ENCODE assay signal across 1 cellular context in the genomic region with DNA sequence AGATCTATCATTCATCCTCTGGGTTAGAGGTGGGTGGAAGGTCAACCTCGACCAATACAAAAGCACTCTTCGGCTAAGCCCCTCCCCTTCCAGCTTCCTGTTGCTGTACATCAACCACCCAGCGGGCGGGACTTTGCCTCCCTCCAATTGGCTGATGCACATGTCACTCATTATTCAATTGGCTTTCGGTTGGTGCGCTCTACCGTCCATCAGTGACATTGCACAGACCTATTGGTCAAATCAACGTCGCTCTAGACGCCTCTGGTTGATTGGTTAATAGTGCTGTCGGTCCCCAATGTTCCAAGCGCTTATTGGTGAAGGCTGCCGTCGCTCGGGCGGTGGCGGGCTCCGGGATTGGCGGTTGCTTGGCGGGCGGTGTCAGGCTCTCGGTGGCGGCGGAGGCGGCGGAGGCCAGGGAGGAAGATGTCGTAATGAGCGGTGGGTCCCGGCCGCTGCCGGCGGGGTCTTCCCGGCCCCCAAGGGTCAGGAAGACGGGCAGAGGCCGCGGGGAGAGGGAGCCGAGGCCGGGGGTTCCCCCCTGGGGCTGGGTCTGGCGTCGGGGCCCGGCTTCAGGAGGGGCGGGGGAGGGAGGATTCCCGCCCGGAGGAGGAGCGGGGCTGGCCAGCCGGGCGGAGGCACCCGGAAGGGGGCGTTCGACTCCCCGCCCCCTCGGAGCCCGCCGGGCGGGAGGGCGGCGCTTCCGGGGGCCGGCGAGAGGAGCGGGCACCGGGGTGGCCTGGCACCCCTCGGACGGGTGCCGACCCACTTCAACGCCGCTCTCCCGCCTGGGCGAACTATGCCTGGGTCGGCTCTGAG.
TF ChIP-seq lines count a peak whose summit lies in the region.

A gene (plus strand): TSS at position 381 of the 816 bp plus-strand sequence. CDS start 51 bp downstream, at position 432.

TF ChIP-seq in HepG2, 621 proteins besides CTCF, POLR2A, EP300 and RAD21 (continued from another document and continues in another):
- TF ChIP-seq NONO (IDR thresholded peaks at IDR 0.05) (no peak), NONO (CRISPR knock-in tag; conservative IDR thresholded peaks at IDR 0.05) (peak; percentile 76), HOXA3 (CRISPR knock-in tag; IDR thresholded peaks at IDR 0.05) (peak; percentile 38; the same call in 1 of the 2 replicates), ZNF720 (CRISPR knock-in tag; IDR thresholded peaks at IDR 0.05) (no peak), RFX5 (IDR thresholded peaks at IDR 0.05; ENCODE audit: low read depth, low read length) (peak; percentile 68; the same call in 1 of the 2 replicates), ZNF235 (CRISPR knock-in tag; IDR thresholded peaks at IDR 0.05; ENCODE audit: borderline replicate concordance) (peak; percentile 67; the same call in 1 of the 2 replicates), TBX2 (CRISPR knock-in tag; IDR thresholded peaks at IDR 0.05; ENCODE audit: borderline replicate concordance) (no peak), PHF8 (CRISPR knock-in tag; IDR thresholded peaks at IDR 0.05) (peak; percentile 88), HNRNPK (IDR thresholded peaks at IDR 0.05; ENCODE audit: low read depth, low read length, poor library complexity, severe bottlenecking) (peak; percentile 62), HDAC1 (CRISPR knock-in tag; IDR thresholded peaks at IDR 0.05) (peak; percentile 90), ZNF761 (CRISPR knock-in tag; conservative IDR thresholded peaks at IDR 0.05) (0 out of 2 replicates have a peak, but pooled peaks have one; percentile 16), MAF1 (CRISPR knock-in tag; IDR thresholded peaks at IDR 0.05; ENCODE audit: borderline replicate concordance) (no peak), ZFY (CRISPR knock-in tag; IDR thresholded peaks at IDR 0.05) (peak; percentile 86), STAT5B (CRISPR knock-in tag; IDR thresholded peaks at IDR 0.05) (0 out of 2 replicates have a peak, but pooled peaks have one; percentile 42), ARHGAP35 (CRISPR knock-in tag; IDR thresholded peaks at IDR 0.05; ENCODE audit: borderline replicate concordance) (peak; percentile 32; the same call in 1 of the 2 replicates), NCOR1 (IDR thresholded peaks at IDR 0.05; ENCODE audit: borderline replicate concordance, low read length) (peak; percentile 75; the same call in 1 of the 2 replicates), ZNF883 (CRISPR knock-in tag; IDR thresholded peaks at IDR 0.05; ENCODE audit: not compliant biosample characterization) (no peak), FOSL2 (CRISPR knock-in tag; IDR thresholded peaks at IDR 0.05) (peak; percentile 24; the same call in 1 of the 2 replicates), ETV5 (CRISPR knock-in tag; IDR thresholded peaks at IDR 0.05; ENCODE audit: borderline replicate concordance) (peak; percentile 85), ZNF136 (CRISPR knock-in tag; IDR thresholded peaks at IDR 0.05; ENCODE audit: low read depth) (0 out of 2 replicates have a peak, but pooled peaks have one; percentile 35), NCOA2 (CRISPR knock-in tag; IDR thresholded peaks at IDR 0.05) (no peak; the same call in 1 of the 2 replicates), ATF1 (CRISPR knock-in tag; IDR thresholded peaks at IDR 0.05) (peak; percentile 99), NR2F6 (IDR thresholded peaks at IDR 0.05) (peak; percentile 76), NR2F6 (CRISPR knock-in tag; IDR thresholded peaks at IDR 0.05) (peak; percentile 71; the same call in 1 of the 2 replicates), BCL6 (CRISPR knock-in tag; IDR thresholded peaks at IDR 0.05) (peak; percentile 36; the same call in 1 of the 2 replicates), SKI (IDR thresholded peaks at IDR 0.05; ENCODE audit: partially characterized antibody) (peak; percentile 45), AKAP8 (CRISPR knock-in tag; IDR thresholded peaks at IDR 0.05) (peak; percentile 31; the same call in 1 of the 2 replicates), ZFP1 (CRISPR knock-in tag; IDR thresholded peaks at IDR 0.05) (0 out of 2 replicates have a peak, but pooled peaks have one; percentile 18)
- TF ChIP-seq, protein P1, sequence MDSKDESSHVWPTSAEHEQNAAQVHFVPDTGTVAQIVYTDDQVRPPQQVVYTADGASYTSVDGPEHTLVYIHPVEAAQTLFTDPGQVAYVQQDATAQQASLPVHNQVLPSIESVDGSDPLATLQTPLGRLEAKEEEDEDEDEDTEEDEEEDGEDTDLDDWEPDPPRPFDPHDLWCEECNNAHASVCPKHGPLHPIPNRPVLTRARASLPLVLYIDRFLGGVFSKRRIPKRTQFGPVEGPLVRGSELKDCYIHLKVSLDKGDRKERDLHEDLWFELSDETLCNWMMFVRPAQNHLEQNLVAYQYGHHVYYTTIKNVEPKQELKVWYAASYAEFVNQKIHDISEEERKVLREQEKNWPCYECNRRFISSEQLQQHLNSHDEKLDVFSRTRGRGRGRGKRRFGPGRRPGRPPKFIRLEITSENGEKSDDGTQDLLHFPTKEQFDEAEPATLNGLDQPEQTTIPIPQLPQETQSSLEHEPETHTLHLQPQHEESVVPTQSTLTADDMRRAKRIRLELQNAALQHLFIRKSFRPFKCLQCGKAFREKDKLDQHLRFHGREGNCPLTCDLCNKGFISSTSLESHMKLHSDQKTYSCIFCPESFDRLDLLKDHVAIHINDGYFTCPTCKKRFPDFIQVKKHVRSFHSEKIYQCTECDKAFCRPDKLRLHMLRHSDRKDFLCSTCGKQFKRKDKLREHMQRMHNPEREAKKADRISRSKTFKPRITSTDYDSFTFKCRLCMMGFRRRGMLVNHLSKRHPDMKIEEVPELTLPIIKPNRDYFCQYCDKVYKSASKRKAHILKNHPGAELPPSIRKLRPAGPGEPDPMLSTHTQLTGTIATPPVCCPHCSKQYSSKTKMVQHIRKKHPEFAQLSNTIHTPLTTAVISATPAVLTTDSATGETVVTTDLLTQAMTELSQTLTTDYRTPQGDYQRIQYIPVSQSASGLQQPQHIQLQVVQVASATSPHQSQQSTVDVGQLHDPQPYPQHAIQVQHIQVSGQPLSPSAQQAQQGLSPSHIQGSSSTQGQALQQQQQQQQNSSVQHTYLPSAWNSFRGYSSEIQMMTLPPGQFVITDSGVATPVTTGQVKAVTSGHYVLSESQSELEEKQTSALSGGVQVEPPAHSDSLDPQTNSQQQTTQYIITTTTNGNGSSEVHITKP (CRISPR knock-in tag; IDR thresholded peaks at IDR 0.05; ENCODE audit: low read depth) = 0 out of 2 replicates have a peak, but pooled peaks have one; percentile 14
- TF ChIP-seq, protein P2, sequence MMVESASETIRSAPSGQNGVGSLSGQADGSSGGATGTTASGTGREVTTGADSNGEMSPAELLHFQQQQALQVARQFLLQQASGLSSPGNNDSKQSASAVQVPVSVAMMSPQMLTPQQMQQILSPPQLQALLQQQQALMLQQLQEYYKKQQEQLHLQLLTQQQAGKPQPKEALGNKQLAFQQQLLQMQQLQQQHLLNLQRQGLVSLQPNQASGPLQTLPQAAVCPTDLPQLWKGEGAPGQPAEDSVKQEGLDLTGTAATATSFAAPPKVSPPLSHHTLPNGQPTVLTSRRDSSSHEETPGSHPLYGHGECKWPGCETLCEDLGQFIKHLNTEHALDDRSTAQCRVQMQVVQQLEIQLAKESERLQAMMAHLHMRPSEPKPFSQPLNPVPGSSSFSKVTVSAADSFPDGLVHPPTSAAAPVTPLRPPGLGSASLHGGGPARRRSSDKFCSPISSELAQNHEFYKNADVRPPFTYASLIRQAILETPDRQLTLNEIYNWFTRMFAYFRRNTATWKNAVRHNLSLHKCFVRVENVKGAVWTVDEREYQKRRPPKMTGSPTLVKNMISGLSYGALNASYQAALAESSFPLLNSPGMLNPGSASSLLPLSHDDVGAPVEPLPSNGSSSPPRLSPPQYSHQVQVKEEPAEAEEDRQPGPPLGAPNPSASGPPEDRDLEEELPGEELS (CRISPR knock-in tag; IDR thresholded peaks at IDR 0.05) = peak; percentile 5; the same call in 1 of the 2 replicates
- TF ChIP-seq, protein P3, sequence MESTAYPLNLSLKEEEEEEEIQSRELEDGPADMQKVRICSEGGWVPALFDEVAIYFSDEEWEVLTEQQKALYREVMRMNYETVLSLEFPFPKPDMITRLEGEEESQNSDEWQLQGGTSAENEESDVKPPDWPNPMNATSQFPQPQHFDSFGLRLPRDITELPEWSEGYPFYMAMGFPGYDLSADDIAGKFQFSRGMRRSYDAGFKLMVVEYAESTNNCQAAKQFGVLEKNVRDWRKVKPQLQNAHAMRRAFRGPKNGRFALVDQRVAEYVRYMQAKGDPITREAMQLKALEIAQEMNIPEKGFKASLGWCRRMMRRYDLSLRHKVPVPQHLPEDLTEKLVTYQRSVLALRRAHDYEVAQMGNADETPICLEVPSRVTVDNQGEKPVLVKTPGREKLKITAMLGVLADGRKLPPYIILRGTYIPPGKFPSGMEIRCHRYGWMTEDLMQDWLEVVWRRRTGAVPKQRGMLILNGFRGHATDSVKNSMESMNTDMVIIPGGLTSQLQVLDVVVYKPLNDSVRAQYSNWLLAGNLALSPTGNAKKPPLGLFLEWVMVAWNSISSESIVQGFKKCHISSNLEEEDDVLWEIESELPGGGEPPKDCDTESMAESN (CRISPR knock-in tag; conservative IDR thresholded peaks at IDR 0.05) = peak; percentile 16
- TF ChIP-seq, protein P4, sequence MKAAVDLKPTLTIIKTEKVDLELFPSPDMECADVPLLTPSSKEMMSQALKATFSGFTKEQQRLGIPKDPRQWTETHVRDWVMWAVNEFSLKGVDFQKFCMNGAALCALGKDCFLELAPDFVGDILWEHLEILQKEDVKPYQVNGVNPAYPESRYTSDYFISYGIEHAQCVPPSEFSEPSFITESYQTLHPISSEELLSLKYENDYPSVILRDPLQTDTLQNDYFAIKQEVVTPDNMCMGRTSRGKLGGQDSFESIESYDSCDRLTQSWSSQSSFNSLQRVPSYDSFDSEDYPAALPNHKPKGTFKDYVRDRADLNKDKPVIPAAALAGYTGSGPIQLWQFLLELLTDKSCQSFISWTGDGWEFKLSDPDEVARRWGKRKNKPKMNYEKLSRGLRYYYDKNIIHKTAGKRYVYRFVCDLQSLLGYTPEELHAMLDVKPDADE (CRISPR knock-in tag; IDR thresholded peaks at IDR 0.05) = 0 out of 2 replicates have a peak, but pooled peaks have one; percentile 70
- TF ChIP-seq, protein P5, sequence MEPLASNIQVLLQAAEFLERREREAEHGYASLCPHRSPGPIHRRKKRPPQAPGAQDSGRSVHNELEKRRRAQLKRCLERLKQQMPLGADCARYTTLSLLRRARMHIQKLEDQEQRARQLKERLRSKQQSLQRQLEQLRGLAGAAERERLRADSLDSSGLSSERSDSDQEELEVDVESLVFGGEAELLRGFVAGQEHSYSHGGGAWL (CRISPR knock-in tag; IDR thresholded peaks at IDR 0.05) = peak; percentile 46; the same call in 1 of the 2 replicates
- TF ChIP-seq, protein P6, sequence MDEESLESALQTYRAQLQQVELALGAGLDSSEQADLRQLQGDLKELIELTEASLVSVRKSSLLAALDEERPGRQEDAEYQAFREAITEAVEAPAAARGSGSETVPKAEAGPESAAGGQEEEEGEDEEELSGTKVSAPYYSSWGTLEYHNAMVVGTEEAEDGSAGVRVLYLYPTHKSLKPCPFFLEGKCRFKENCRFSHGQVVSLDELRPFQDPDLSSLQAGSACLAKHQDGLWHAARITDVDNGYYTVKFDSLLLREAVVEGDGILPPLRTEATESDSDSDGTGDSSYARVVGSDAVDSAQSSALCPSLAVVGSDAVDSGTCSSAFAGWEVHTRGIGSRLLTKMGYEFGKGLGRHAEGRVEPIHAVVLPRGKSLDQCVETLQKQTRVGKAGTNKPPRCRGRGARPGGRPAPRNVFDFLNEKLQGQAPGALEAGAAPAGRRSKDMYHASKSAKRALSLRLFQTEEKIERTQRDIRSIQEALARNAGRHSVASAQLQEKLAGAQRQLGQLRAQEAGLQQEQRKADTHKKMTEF (CRISPR knock-in tag; IDR thresholded peaks at IDR 0.05) = peak; percentile 78; the same call in 1 of the 2 replicates
- TF ChIP-seq, protein P7, sequence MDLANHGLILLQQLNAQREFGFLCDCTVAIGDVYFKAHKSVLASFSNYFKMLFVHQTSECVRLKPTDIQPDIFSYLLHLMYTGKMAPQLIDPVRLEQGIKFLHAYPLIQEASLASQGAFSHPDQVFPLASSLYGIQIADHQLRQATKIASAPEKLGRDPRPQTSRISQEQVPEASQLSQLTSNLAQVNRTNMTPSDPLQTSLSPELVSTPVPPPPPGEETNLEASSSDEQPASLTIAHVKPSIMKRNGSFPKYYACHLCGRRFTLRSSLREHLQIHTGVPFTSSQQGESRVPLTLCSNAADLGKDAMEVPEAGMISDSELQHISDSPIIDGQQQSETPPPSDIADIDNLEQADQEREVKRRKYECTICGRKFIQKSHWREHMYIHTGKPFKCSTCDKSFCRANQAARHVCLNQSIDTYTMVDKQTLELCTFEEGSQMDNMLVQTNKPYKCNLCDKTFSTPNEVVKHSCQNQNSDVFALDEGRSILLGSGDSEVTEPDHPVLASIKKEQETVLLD (CRISPR knock-in tag; IDR thresholded peaks at IDR 0.05; ENCODE audit: low read depth) = no peak; the same call in 1 of the 2 replicates
- TF ChIP-seq, protein P8, sequence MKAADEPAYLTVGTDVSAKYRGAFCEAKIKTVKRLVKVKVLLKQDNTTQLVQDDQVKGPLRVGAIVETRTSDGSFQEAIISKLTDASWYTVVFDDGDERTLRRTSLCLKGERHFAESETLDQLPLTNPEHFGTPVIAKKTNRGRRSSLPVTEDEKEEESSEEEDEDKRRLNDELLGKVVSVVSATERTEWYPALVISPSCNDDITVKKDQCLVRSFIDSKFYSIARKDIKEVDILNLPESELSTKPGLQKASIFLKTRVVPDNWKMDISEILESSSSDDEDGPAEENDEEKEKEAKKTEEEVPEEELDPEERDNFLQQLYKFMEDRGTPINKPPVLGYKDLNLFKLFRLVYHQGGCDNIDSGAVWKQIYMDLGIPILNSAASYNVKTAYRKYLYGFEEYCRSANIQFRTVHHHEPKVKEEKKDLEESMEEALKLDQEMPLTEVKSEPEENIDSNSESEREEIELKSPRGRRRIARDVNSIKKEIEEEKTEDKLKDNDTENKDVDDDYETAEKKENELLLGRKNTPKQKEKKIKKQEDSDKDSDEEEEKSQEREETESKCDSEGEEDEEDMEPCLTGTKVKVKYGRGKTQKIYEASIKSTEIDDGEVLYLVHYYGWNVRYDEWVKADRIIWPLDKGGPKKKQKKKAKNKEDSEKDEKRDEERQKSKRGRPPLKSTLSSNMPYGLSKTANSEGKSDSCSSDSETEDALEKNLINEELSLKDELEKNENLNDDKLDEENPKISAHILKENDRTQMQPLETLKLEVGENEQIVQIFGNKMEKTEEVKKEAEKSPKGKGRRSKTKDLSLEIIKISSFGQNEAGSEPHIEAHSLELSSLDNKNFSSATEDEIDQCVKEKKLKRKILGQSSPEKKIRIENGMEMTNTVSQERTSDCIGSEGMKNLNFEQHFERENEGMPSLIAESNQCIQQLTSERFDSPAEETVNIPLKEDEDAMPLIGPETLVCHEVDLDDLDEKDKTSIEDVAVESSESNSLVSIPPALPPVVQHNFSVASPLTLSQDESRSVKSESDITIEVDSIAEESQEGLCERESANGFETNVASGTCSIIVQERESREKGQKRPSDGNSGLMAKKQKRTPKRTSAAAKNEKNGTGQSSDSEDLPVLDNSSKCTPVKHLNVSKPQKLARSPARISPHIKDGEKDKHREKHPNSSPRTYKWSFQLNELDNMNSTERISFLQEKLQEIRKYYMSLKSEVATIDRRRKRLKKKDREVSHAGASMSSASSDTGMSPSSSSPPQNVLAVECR (CRISPR knock-in tag; IDR thresholded peaks at IDR 0.05; ENCODE audit: borderline replicate concordance) = peak; percentile 80
- TF ChIP-seq, protein P9, sequence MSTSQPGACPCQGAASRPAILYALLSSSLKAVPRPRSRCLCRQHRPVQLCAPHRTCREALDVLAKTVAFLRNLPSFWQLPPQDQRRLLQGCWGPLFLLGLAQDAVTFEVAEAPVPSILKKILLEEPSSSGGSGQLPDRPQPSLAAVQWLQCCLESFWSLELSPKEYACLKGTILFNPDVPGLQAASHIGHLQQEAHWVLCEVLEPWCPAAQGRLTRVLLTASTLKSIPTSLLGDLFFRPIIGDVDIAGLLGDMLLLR (CRISPR knock-in tag; IDR thresholded peaks at IDR 0.05) = 0 out of 2 replicates have a peak, but pooled peaks have one; percentile 77
- TF ChIP-seq, protein P10, sequence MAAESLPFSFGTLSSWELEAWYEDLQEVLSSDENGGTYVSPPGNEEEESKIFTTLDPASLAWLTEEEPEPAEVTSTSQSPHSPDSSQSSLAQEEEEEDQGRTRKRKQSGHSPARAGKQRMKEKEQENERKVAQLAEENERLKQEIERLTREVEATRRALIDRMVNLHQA (CRISPR knock-in tag; IDR thresholded peaks at IDR 0.05) = no peak
